Comparison of ENCODE assay signal across 1 cellular context in the genomic region with DNA sequence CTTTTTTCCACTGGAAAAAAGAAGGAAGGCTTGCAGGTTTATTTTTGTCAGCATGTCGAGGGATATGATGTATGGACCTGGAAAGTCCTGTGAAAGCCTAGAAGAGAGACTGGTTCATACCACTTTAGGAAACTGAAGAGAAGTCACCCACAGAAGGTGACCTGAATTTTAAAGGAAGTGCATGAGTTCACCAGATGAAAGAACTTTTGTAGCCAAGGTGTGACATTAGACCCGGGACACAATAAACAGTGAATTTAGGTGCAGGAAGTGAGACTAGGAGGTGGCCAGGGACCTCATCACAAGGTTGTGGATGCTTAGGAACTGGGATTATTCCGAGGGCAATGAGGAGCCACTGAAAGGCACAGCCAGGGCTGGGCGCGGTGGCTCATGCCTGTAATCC.
TF ChIP-seq lines count a peak whose summit lies in the region.

No MANE protein-coding gene starts in this region.

TF ChIP-seq in HepG2, 621 proteins besides CTCF, POLR2A, EP300 and RAD21:
- TF ChIP-seq SATB2 (CRISPR knock-in tag; IDR thresholded peaks at IDR 0.05) (no peak), MEF2D (CRISPR knock-in tag; IDR thresholded peaks at IDR 0.05) (no peak)
- TF ChIP-seq, protein P1, sequence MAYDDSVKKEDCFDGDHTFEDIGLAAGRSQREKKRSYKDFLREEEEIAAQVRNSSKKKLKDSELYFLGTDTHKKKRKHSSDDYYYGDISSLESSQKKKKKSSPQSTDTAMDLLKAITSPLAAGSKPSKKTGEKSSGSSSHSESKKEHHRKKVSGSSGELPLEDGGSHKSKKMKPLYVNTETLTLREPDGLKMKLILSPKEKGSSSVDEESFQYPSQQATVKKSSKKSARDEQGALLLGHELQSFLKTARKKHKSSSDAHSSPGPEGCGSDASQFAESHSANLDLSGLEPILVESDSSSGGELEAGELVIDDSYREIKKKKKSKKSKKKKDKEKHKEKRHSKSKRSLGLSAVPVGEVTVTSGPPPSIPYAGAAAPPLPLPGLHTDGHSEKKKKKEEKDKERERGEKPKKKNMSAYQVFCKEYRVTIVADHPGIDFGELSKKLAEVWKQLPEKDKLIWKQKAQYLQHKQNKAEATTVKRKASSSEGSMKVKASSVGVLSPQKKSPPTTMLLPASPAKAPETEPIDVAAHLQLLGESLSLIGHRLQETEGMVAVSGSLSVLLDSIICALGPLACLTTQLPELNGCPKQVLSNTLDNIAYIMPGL (CRISPR knock-in tag; IDR thresholded peaks at IDR 0.05; ENCODE audit: borderline replicate concordance in 1 of 2, low read depth in 1 of 2) = no peak
